In genomic region chr5:102747386-102748166, GRCh38 we compare ENCODE assay signal across 1 cellular context.
TF ChIP-seq lines count a peak whose summit lies in the region.

No MANE protein-coding gene starts in this region.

TF ChIP-seq in WTC11, 78 proteins besides CTCF, POLR2A, EP300 and RAD21 (continued from another document):
- no peak for TF ChIP-seq ATF6 (CRISPR knock-in tag; IDR thresholded peaks at IDR 0.05)
- TF ChIP-seq ZNF396 (CRISPR knock-in tag; IDR thresholded peaks at IDR 0.05; ENCODE audit: borderline replicate concordance), result no peak
- TF ChIP-seq MXD4 (CRISPR knock-in tag; IDR thresholded peaks at IDR 0.05; ENCODE audit: borderline replicate concordance), result no peak
- no peak for TF ChIP-seq IRF1 (CRISPR knock-in tag; IDR thresholded peaks at IDR 0.05)
- TF ChIP-seq GRHL2 (CRISPR knock-in tag; IDR thresholded peaks at IDR 0.05; ENCODE audit: insufficient replicate concordance, severe bottlenecking), result no peak
